ENCODE assay signal across 1 cellular context in genomic region chr6:130346324-130346723, GRCh38. TPM values are rescaled to one million over a fixed set of nuclear protein-coding genes. Genes with fewer than 3 reads are reported as not detected.
"Had no signal": no experiment of that assay in that cellular context is flagged by ENCODE, and none has a peak within 500 bp of the region (broad histone marks: within the 10 kb centered on the region; RNA-seq: fewer than 3 reads in every experiment).

No MANE protein-coding gene starts in this region.

RNA-seq across cellular contexts. Expression of gene TMEM200A, which starts 19.5 kb away (rescaled TPM):
- total RNA-seq: left ventricle myocardium inferior had no signal
